30 cellular contexts compared by ENCODE assay signal in genomic region chr3:77500711-77501110, GRCh38.
"Had no signal": no experiment of that assay in that cellular context is flagged by ENCODE, and none has a peak within 500 bp of the region (broad histone marks: within the 10 kb centered on the region; RNA-seq: fewer than 3 reads in every experiment).

No MANE protein-coding gene starts in this region.

- H3K4me1 ChIP-seq: Peyer's patch had no signal

- H3K9me3 ChIP-seq: Peyer's patch had no signal

- H3K27ac ChIP-seq: brain microvascular endothelial cell, Peyer's patch, VCaP had no signal

- ATAC-seq: activated CD8-positive, alpha-beta memory T cell treated with anti-CD3 and anti-CD28 coated beads, Interleukin-2, amount 10 ng/mL, durations not matched to agents 7 days and 5 days; activated naive CD8-positive, alpha-beta T cell treated with anti-CD3 and anti-CD28 coated beads, Interleukin-2, amount 50 U/mL, for 24 hours; PC-3 had no signal

- H3K27me3 ChIP-seq: brain microvascular endothelial cell, Peyer's patch had no signal

- H3K4me3 ChIP-seq: Peyer's patch had no signal

- H3K36me3 ChIP-seq: brain microvascular endothelial cell, Peyer's patch had no signal

- DNase-seq: activated B cell treated with CpG ODN at 0.5 μM for 24 hours; activated CD4-positive, alpha-beta memory T cell treated with anti-CD3 and anti-CD28 coated beads, Interleukin-2, amount 10 ng/mL, durations not matched to agents 7 days and 5 days; activated CD4-positive, alpha-beta T cell treated with anti-CD3 and anti-CD28 coated beads for 1 hour; activated CD4-positive, alpha-beta T cell treated with anti-CD3 and anti-CD28 coated beads for 48 hours; activated CD8-positive, alpha-beta memory T cell treated with anti-CD3 and anti-CD28 coated beads for 24 hours; activated CD8-positive, alpha-beta memory T cell treated with anti-CD3 and anti-CD28 coated beads, Interleukin-2, amount 10 ng/mL, durations not matched to agents 7 days and 5 days; activated CD8-positive, alpha-beta memory T cell treated with anti-CD3 and anti-CD28 coated beads, Interleukin-2, amount 50 U/mL, for 48 hours; activated effector memory CD4-positive, alpha-beta T cell treated with Interleukin-2 at 50 U/mL for 16 hours; activated naive CD4-positive, alpha-beta T cell treated with anti-CD3 and anti-CD28 coated beads, Interleukin-2, amount 10 ng/mL, durations not matched to agents 7 days and 5 days; activated naive CD8-positive, alpha-beta T cell treated with anti-CD3 and anti-CD28 coated beads, Interleukin-2, amount 50 U/mL, for 24 hours; activated T-cell treated with anti-CD3 and anti-CD28 coated beads, Interleukin-2, amount 50 U/mL, for 48 hours; aorta; brain microvascular endothelial cell; NCI-H1092 treated with DMSO at 0.1 percent for 48 hours; NCI-H146; NCI-H187; NCI-H2081; NCI-H2171 treated with DMSO at 0.1 percent for 48 hours; NCI-H2227 treated with DMSO at 0.1 percent for 48 hours; NCI-H524 treated with DMSO at 0.1 percent for 48 hours; NCI-H748 treated with DMSO at 0.1 percent for 48 hours; NK-92 treated with Interleukin-12 subunit alpha and Interleukin-12 subunit beta, amount 100 ng/mL, for 24 hours; PC-3; Peyer's patch; RPMI8226; SW 1271; T-helper 1 cell; T-helper 2 cell; T-helper 9 cell had no signal
